Comparison of ENCODE assay signal across 15 cellular contexts in the genomic region with DNA sequence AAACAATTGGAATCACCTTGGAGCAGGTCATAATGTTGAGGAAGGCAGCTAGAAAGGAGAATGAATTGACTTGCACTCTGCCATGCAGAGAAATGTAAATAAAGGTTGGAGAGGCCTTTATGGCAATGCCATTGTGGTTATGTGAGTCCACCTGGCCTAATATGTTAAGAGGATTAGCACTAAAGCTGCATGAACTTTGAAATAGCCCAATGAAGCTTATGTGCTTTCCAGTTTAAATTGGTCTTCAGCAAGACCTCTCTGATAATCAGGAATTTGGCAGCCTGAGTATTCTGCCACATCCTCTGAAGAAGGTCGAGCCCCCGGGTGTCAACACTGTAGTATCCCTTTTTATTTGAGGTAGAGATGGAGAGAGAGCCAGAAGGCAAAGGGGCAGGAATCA.
DNase-seq lines count a peak whose midpoint lies in the region; ATAC-seq, FAIRE-seq and TF ChIP-seq lines count a peak whose summit lies in the region.
"Had no signal": no experiment of that assay in that cellular context is flagged by ENCODE, and none has a peak within 500 bp of the region (broad histone marks: within the 10 kb centered on the region; RNA-seq: fewer than 3 reads in every experiment).

No MANE protein-coding gene starts in this region.

- no peak overlapping the region for H3K27ac Mint-ChIP-seq in naive thymus-derived CD8-positive, alpha-beta T cell
- H3K27ac Mint-ChIP-seq: activated T-cell treated with anti-CD3 and anti-CD28 coated beads, Interleukin-2, amount 50 U/mL, for 24 hours had no signal

- no peak overlapping the region for H2AFZ ChIP-seq in PC-9

- no peaks in the 10 kb centered on the region for H4K20me1 ChIP-seq in PC-9 (ENCODE audit: insufficient read depth)

- peak overlapping the region; percentile 0 for H3K27ac ChIP-seq in iPS-18a (ENCODE audit: low read length)
- H3K27ac ChIP-seq in PC-9 = no peak overlapping the region

- H3K4me3 ChIP-seq in iPS-18a (ENCODE audit: low read length) = no peak overlapping the region
- H3K4me3 ChIP-seq in PC-9 = no peak overlapping the region

- no peaks in the 10 kb centered on the region for H3K27me3 ChIP-seq in iPS-18a (ENCODE audit: control insufficient read depth, insufficient read depth, low read length)
- no peaks in the 10 kb centered on the region for H3K27me3 ChIP-seq in PC-9 (ENCODE audit: insufficient read depth, low read depth)

- intact Hi-C loops in PC-9 (cut with micrococcal nuclease; ENCODE audit: unreplicated experiment) = no loop called here

- TF ChIP-seq CTCF in D721Med (IDR thresholded peaks at IDR 0.05; ENCODE audit: insufficient read depth, missing control alignments) = no peak
- TF ChIP-seq CTCF in PC-9 (conservative IDR thresholded peaks at IDR 0.05) = no peak

- H3K36me3 ChIP-seq in iPS-18a (ENCODE audit: control insufficient read depth, low read depth, low read length) (no peaks in the 10 kb centered on the region), PC-9 (ENCODE audit: low read depth) (no peaks in the 10 kb centered on the region)

- H3K4me3 Mint-ChIP-seq in naive thymus-derived CD8-positive, alpha-beta T cell = no peak overlapping the region
- H3K4me3 Mint-ChIP-seq: activated T-cell treated with anti-CD3 and anti-CD28 coated beads, Interleukin-2, amount 50 U/mL, for 24 hours had no signal

- no peak overlapping the region for H3K4me2 ChIP-seq in PC-9

- CTCF ChIA-PET in PC-9 (lab: Charles Lee) = no interaction called here

- no peaks in the 10 kb centered on the region for H3K27me3 Mint-ChIP-seq in naive thymus-derived CD8-positive, alpha-beta T cell
- H3K27me3 Mint-ChIP-seq: activated T-cell treated with anti-CD3 and anti-CD28 coated beads, Interleukin-2, amount 50 U/mL, for 24 hours; progenitor cell of endocrine pancreas had no signal

- no TSS peak for BruUV-seq in PC-9 (replicated peaks; lab: Mats Ljungman, UMichigan)

- H3K9me2 ChIP-seq in PC-9 (ENCODE audit: insufficient read depth) = no peaks in the 10 kb centered on the region

- no peaks in the 10 kb centered on the region for H3F3A ChIP-seq in PC-9 (ENCODE audit: insufficient read depth, low read depth)

- H3K9me3 ChIP-seq in iPS-18a (ENCODE audit: control insufficient read depth, low read depth, low read length) = no peaks in the 10 kb centered on the region
- H3K9me3 ChIP-seq in PC-9 (ENCODE audit: insufficient read depth, low read depth) = no peaks in the 10 kb centered on the region

- peaks cover 43% of the 10 kb centered on the region for H3K4me1 ChIP-seq in iPS-18a (ENCODE audit: control insufficient read depth, low read depth, low read length)
- H3K4me1 ChIP-seq in PC-9 (replicated peaks; ENCODE audit: insufficient read depth) = no peaks in the 10 kb centered on the region

- DNase-seq in D721Med (ENCODE audit: insufficient read length, low spot score) (no peak), NCI-H1092 treated with DMSO at 0.1 percent for 48 hours (lab: John Stamatoyannopoulos, UW) (peak; percentile 94), NCI-H82 treated with DMSO at 0.1 percent for 48 hours (lab: John Stamatoyannopoulos, UW; ENCODE audit: unreplicated experiment) (peak; percentile 90), NCI-H2171 treated with DMSO at 0.1 percent for 48 hours (lab: John Stamatoyannopoulos, UW) (no peak), SIG-M5 (lab: John Stamatoyannopoulos, UW) (no peak), PC-9 (no peak)
- no peak for DNase-seq in naive thymus-derived CD8-positive, alpha-beta T cell
- DNase-seq: activated CD4-positive, alpha-beta T cell treated with anti-CD3 and anti-CD28 coated beads for 48 hours; activated T-cell treated with anti-CD3 and anti-CD28 coated beads, Interleukin-2, amount 50 U/mL, for 24 hours; central memory CD4-positive, alpha-beta T cell; stimulated activated naive CD8-positive, alpha-beta T cell treated with anti-CD3 and anti-CD28 coated beads, Interleukin-15, Interleukin-2, amounts not matched to agents 100 U/mL and 50 U/mL, for 24 hours; T1000 had no signal

- peak; percentile 98 for FAIRE-seq in D721Med (lab: Jason Lieb, UNC)

- POLR2A ChIA-PET in naive thymus-derived CD8-positive, alpha-beta T cell (lab: Charles Lee) = no interaction called here
- POLR2A ChIA-PET in PC-9 (lab: Charles Lee; ENCODE audit: unreplicated experiment) = no interaction called here

- H3K9me3 Mint-ChIP-seq in naive thymus-derived CD8-positive, alpha-beta T cell = peaks cover 6 to 44% (median 16%) of the 10 kb centered on the region in 9 donors

- no peaks in the 10 kb centered on the region for H3K79me2 ChIP-seq in PC-9 (ENCODE audit: low read depth)

- no peak overlapping the region for H3K9ac ChIP-seq in iPS-18a (ENCODE audit: low read length)

- no peaks in the 10 kb centered on the region for H3K4me1 Mint-ChIP-seq in naive thymus-derived CD8-positive, alpha-beta T cell

- no peaks in the 10 kb centered on the region for H3K36me3 Mint-ChIP-seq in naive thymus-derived CD8-positive, alpha-beta T cell

- ATAC-seq in naive thymus-derived CD8-positive, alpha-beta T cell = no peak
- ATAC-seq: left lobe of liver; stimulated activated naive CD8-positive, alpha-beta T cell treated with anti-CD3 and anti-CD28 coated beads, Interleukin-15, Interleukin-2, amounts not matched to agents 100 U/mL and 50 U/mL, for 24 hours had no signal

Comparison
In these comparisons a context has a peak if more than half of its experiments do, and no peak if none do; other contexts are left out.
1. DNase-seq: peak in NCI-H1092 treated with DMSO at 0.1 percent for 48 hours (single experiment) and NCI-H82 treated with DMSO at 0.1 percent for 48 hours (single experiment); none in D721Med (single experiment), naive thymus-derived CD8-positive, alpha-beta T cell (0 of 10), NCI-H2171 treated with DMSO at 0.1 percent for 48 hours (single experiment), SIG-M5 (single experiment) and PC-9 (0 of 2).